In genomic region chrX:68822641-68823410, GRCh38 we compare ENCODE assay signal across 8 cellular contexts. TPM values are rescaled to one million over a fixed set of nuclear protein-coding genes. Genes with fewer than 3 reads are reported as not detected.
DNase-seq lines count a peak whose midpoint lies in the region; ATAC-seq and TF ChIP-seq lines count a peak whose summit lies in the region.

No MANE protein-coding gene starts in this region.

- H4K20me1 ChIP-seq in smooth muscle cell (ENCODE audit: low read depth): no peaks in the 10 kb centered on the region

- CTCF ChIA-PET in activated CD8-positive, alpha-beta T cell treated with anti-CD3 and anti-CD28 coated beads, Interleukin-2, amount 10 ng/mL, durations not matched to agents 7 days and 5 days (lab: Charles Lee): interaction anchor here (0.8 to 1.1 kb wide), 4 partner anchors 13 to 392 kb away, joined by 3 to 4 read pairs (median 4); no protein-coding TSS in a partner anchor

- POLR2A ChIA-PET in activated CD8-positive, alpha-beta T cell treated with anti-CD3 and anti-CD28 coated beads, Interleukin-2, amount 10 ng/mL, durations not matched to agents 7 days and 5 days (lab: Charles Lee): no interaction called here

- no peaks in the 10 kb centered on the region for H3K36me3 Mint-ChIP-seq in activated CD8-positive, alpha-beta T cell treated with anti-CD3 and anti-CD28 coated beads, Interleukin-2, amount 10 ng/mL, durations not matched to agents 7 days and 5 days (ENCODE audit: low read depth)

- no peaks in the 10 kb centered on the region for H3K4me1 ChIP-seq in left ventricle myocardium inferior
- no peaks in the 10 kb centered on the region for H3K4me1 ChIP-seq in smooth muscle cell (ENCODE audit: low read depth)

- H3K9ac ChIP-seq in smooth muscle cell (ENCODE audit: low read depth): no peak overlapping the region

- no peak overlapping the region for H3K4me3 Mint-ChIP-seq in activated CD8-positive, alpha-beta T cell treated with anti-CD3 and anti-CD28 coated beads, Interleukin-2, amount 10 ng/mL, durations not matched to agents 7 days and 5 days

- no peaks in the 10 kb centered on the region for H3K9me3 Mint-ChIP-seq in activated CD8-positive, alpha-beta T cell treated with anti-CD3 and anti-CD28 coated beads, Interleukin-2, amount 10 ng/mL, durations not matched to agents 7 days and 5 days (ENCODE audit: insufficient read depth)

- peaks cover 2% of the 10 kb centered on the region for H3K4me1 Mint-ChIP-seq in activated CD8-positive, alpha-beta T cell treated with anti-CD3 and anti-CD28 coated beads, Interleukin-2, amount 10 ng/mL, durations not matched to agents 7 days and 5 days (ENCODE audit: low read depth)

- no peak overlapping the region for H3K27ac Mint-ChIP-seq in activated CD8-positive, alpha-beta T cell treated with anti-CD3 and anti-CD28 coated beads, Interleukin-2, amount 10 ng/mL, durations not matched to agents 7 days and 5 days

- no peaks in the 10 kb centered on the region for H3K9me3 ChIP-seq in left ventricle myocardium inferior (replicated peaks)
- no peaks in the 10 kb centered on the region for H3K9me3 ChIP-seq in smooth muscle cell (replicated peaks; ENCODE audit: low read depth)

- no peaks in the 10 kb centered on the region for H3F3A ChIP-seq in smooth muscle cell (ENCODE audit: low read depth)

- intact Hi-C loops in left ventricle myocardium inferior (cut with micrococcal nuclease): loop anchor here (5.0 kb wide), 1 partner anchor 399 kb away; no protein-coding TSS in a partner anchor

- ATAC-seq in activated CD8-positive, alpha-beta T cell treated with anti-CD3 and anti-CD28 coated beads, Interleukin-2, amount 10 ng/mL, durations not matched to agents 7 days and 5 days: peak; percentile 61
- ATAC-seq in HG03442 (IDR thresholded peaks at IDR 0.05; ENCODE audit: unreplicated experiment): no peak

- H2AFZ ChIP-seq in smooth muscle cell (ENCODE audit: low read depth): no peak overlapping the region

- no peaks in the 10 kb centered on the region for H3K27me3 Mint-ChIP-seq in activated CD8-positive, alpha-beta T cell treated with anti-CD3 and anti-CD28 coated beads, Interleukin-2, amount 10 ng/mL, durations not matched to agents 7 days and 5 days (ENCODE audit: low read depth)

- no peak overlapping the region for H3K4me3 ChIP-seq in left ventricle myocardium inferior
- no peak overlapping the region for H3K4me3 ChIP-seq in smooth muscle cell

- WGBS in smooth muscle cell (ENCODE audit: low lambda C conversion rate): 52% methylated on average over 14 of the region's 14 CpGs

- H3K27ac ChIP-seq in left ventricle myocardium inferior (replicated peaks): no peak overlapping the region
- H3K27ac ChIP-seq in smooth muscle cell (ENCODE audit: low read depth): no peak overlapping the region

- H3K36me3 ChIP-seq in left ventricle myocardium inferior (no peaks in the 10 kb centered on the region), smooth muscle cell (ENCODE audit: low read depth) (no peaks in the 10 kb centered on the region)

- TF ChIP-seq CTCF in GM12873 (IDR thresholded peaks at IDR 0.05; ENCODE audit: insufficient read depth, low read depth, low read length, missing control alignments) (peak; percentile 65), LNCAP (IDR thresholded peaks at IDR 0.05) (peak; percentile 55), left ventricle myocardium inferior (IDR thresholded peaks at IDR 0.05; ENCODE audit: borderline replicate concordance) (peak; percentile 75), smooth muscle cell (IDR thresholded peaks at IDR 0.05; ENCODE audit: borderline replicate concordance, insufficient read depth, poor library complexity, severe bottlenecking) (peak; percentile 46)

- H3K27me3 ChIP-seq in left ventricle myocardium inferior (ENCODE audit: low read depth) (no peaks in the 10 kb centered on the region), smooth muscle cell (ENCODE audit: low read depth) (no peaks in the 10 kb centered on the region)

- no peaks in the 10 kb centered on the region for H3K79me2 ChIP-seq in smooth muscle cell (ENCODE audit: low read depth)

- DNase-seq in AG08396 (ENCODE audit: low spot score): peak; percentile 61
- DNase-seq in activated CD8-positive, alpha-beta T cell treated with anti-CD3 and anti-CD28 coated beads, Interleukin-2, amount 10 ng/mL, durations not matched to agents 7 days and 5 days: peak; percentile 32
- peak; percentile 38 for DNase-seq in left ventricle myocardium inferior
- no peak for DNase-seq in smooth muscle cell (lab: John Stamatoyannopoulos, UW; ENCODE audit: unreplicated experiment)
- no peak for DNase-seq in NCI-H2107 treated with DMSO at 0.1 percent for 48 hours (lab: John Stamatoyannopoulos, UW; ENCODE audit: unreplicated experiment)

- no peak overlapping the region for H3K4me2 ChIP-seq in smooth muscle cell

RNA-seq across cellular contexts. Expression of gene EFNB1, which starts 6.0 kb away (rescaled TPM):
- 1 to 10 TPM; 4.1 to 4.2 TPM for total RNA-seq in activated CD8-positive, alpha-beta T cell treated with anti-CD3 and anti-CD28 coated beads, Interleukin-2, amount 10 ng/mL, durations not matched to agents 7 days and 5 days
- total RNA-seq in left ventricle myocardium inferior (14.7 TPM), smooth muscle cell (41.4 and 44.1 TPM in 2 replicates)
- 54.8 and 58.3 TPM in 2 replicates for polyA plus RNA-seq in smooth muscle cell

Comparison
In these comparisons a context has a peak if more than half of its experiments do, and no peak if none do; other contexts are left out.
1. DNase-seq: peak in AG08396 (single experiment), activated CD8-positive, alpha-beta T cell treated with anti-CD3 and anti-CD28 coated beads, Interleukin-2, amount 10 ng/mL, durations not matched to agents 7 days and 5 days (single experiment) and left ventricle myocardium inferior (single experiment); none in smooth muscle cell (single experiment) and NCI-H2107 treated with DMSO at 0.1 percent for 48 hours (single experiment).
2. Peak in every context shown above with its lines, with median percentiles within 50 percentile points of each other: CTCF ChIP-seq.